In genomic region chr1:109620890-109621289, GRCh38 we compare ENCODE assay signal across 1 cellular context.
TF ChIP-seq lines count a peak whose summit lies in the region.

No MANE protein-coding gene starts in this region.

TF ChIP-seq in K562, 482 proteins besides CTCF, POLR2A, EP300 and RAD21 (continued from another document and continues in another):
- TF ChIP-seq HES1 (IDR thresholded peaks at IDR 0.05; ENCODE audit: low read depth): no peak
- TF ChIP-seq NR2C1 (IDR thresholded peaks at IDR 0.05): no peak
- no peak for TF ChIP-seq NR2C1 (tag; IDR thresholded peaks at IDR 0.05)
- no peak for TF ChIP-seq DEAF1 (CRISPR knock-in tag; IDR thresholded peaks at IDR 0.05)
- no peak for TF ChIP-seq ZNF76 (CRISPR knock-in tag; IDR thresholded peaks at IDR 0.05; ENCODE audit: borderline replicate concordance)
- TF ChIP-seq SREBF2 (CRISPR knock-in tag; IDR thresholded peaks at IDR 0.05): no peak
- TF ChIP-seq ZNF408 (CRISPR knock-in tag; IDR thresholded peaks at IDR 0.05; ENCODE audit: low read depth): no peak
- no peak for TF ChIP-seq SRSF9 (IDR thresholded peaks at IDR 0.05; ENCODE audit: borderline replicate concordance, low read depth, low read length)
- TF ChIP-seq ELK1 (CRISPR knock-in tag; IDR thresholded peaks at IDR 0.05): no peak
- no peak for TF ChIP-seq ZNF165 (CRISPR knock-in tag; IDR thresholded peaks at IDR 0.05; ENCODE audit: borderline replicate concordance)
- TF ChIP-seq ZNF41 (CRISPR knock-in tag; conservative IDR thresholded peaks at IDR 0.05): no peak
- TF ChIP-seq STAT5B (CRISPR knock-in tag; IDR thresholded peaks at IDR 0.05): no peak
- no peak for TF ChIP-seq ZNF561 (CRISPR knock-in tag; conservative IDR thresholded peaks at IDR 0.05)
- no peak for TF ChIP-seq ZKSCAN3 (CRISPR knock-in tag; IDR thresholded peaks at IDR 0.05)
- no peak for TF ChIP-seq E2F1 (CRISPR knock-in tag; IDR thresholded peaks at IDR 0.05)
- no peak for TF ChIP-seq KDM4B (IDR thresholded peaks at IDR 0.05; ENCODE audit: borderline replicate concordance in 2 of 2, low read depth in 1 of 2)
- no peak for TF ChIP-seq MCM7 (IDR thresholded peaks at IDR 0.05)
- TF ChIP-seq YBX1 (IDR thresholded peaks at IDR 0.05): no peak
- TF ChIP-seq ZKSCAN1 (IDR thresholded peaks at IDR 0.05; ENCODE audit: low read depth, low read length): no peak
- no peak for TF ChIP-seq STAT6 (CRISPR knock-in tag; IDR thresholded peaks at IDR 0.05)
- TF ChIP-seq ATF7 (IDR thresholded peaks at IDR 0.05): no peak
- TF ChIP-seq ZNF668 (CRISPR knock-in tag; IDR thresholded peaks at IDR 0.05): no peak
- TF ChIP-seq CC2D1A (IDR thresholded peaks at IDR 0.05): no peak
- peak; percentile 4; the same call in 1 of the 2 replicates for TF ChIP-seq NFIC (IDR thresholded peaks at IDR 0.05)
- no peak for TF ChIP-seq NR2C2 (CRISPR knock-in tag; IDR thresholded peaks at IDR 0.05)
- TF ChIP-seq NR2C2 (tag; IDR thresholded peaks at IDR 0.05): no peak
- no peak for TF ChIP-seq ZBTB8A (IDR thresholded peaks at IDR 0.05; ENCODE audit: partially characterized antibody)
- TF ChIP-seq PYGO2 (tag; IDR thresholded peaks at IDR 0.05): no peak
- TF ChIP-seq DMBX1 (CRISPR knock-in tag; IDR thresholded peaks at IDR 0.05; ENCODE audit: borderline replicate concordance): no peak
- TF ChIP-seq ZBTB5 (IDR thresholded peaks at IDR 0.05): no peak
- TF ChIP-seq BRCA1 (IDR thresholded peaks at IDR 0.05): no peak
- TF ChIP-seq BRCA1 (CRISPR knock-in tag; IDR thresholded peaks at IDR 0.05): no peak
- 0 out of 2 replicates have a peak, but pooled peaks have one; percentile 53 for TF ChIP-seq FOXP1 (CRISPR knock-in tag; IDR thresholded peaks at IDR 0.05)
- no peak for TF ChIP-seq NFATC3 (IDR thresholded peaks at IDR 0.05)
- TF ChIP-seq GABPB1 (CRISPR knock-in tag; IDR thresholded peaks at IDR 0.05): no peak
- peak; percentile 40; the same call in 1 of the 2 replicates for TF ChIP-seq ZBTB7A (IDR thresholded peaks at IDR 0.05; ENCODE audit: borderline replicate concordance, control insufficient read depth, low read depth, low read length)
- peak; percentile 48 for TF ChIP-seq E2F8 (IDR thresholded peaks at IDR 0.05; ENCODE audit: low read depth, partially characterized antibody)
- no peak for TF ChIP-seq TAL1 (IDR thresholded peaks at IDR 0.05)
- no peak for TF ChIP-seq MAFG (tag; conservative IDR thresholded peaks at IDR 0.05)
- peak in 1 of 2 experiments; percentile 36; a peak in 1 of 4 replicates for TF ChIP-seq MNT (conservative IDR thresholded peaks at IDR 0.05)
- no peak for TF ChIP-seq NR0B1 (IDR thresholded peaks at IDR 0.05; ENCODE audit: partially characterized antibody)
- peak; percentile 67 for TF ChIP-seq RBFOX2 (IDR thresholded peaks at IDR 0.05; ENCODE audit: low read depth, low read length)
- no peak for TF ChIP-seq NFE2 (IDR thresholded peaks at IDR 0.05; ENCODE audit: low read depth)
- TF ChIP-seq POLR2G (IDR thresholded peaks at IDR 0.05; ENCODE audit: low read depth, low read length): peak; percentile 67
- no peak for TF ChIP-seq MCM5 (IDR thresholded peaks at IDR 0.05; ENCODE audit: low read depth)
- TF ChIP-seq ZNF3 (CRISPR knock-in tag; IDR thresholded peaks at IDR 0.05): no peak
- TF ChIP-seq CBFA2T3 (IDR thresholded peaks at IDR 0.05): no peak
- TF ChIP-seq NR2F6 (CRISPR knock-in tag; IDR thresholded peaks at IDR 0.05): no peak
- TF ChIP-seq EHMT2 (IDR thresholded peaks at IDR 0.05): no peak
- peak in 1 of 2 experiments; percentile 43; a peak in 1 of 4 replicates for TF ChIP-seq HDAC1 (IDR thresholded peaks at IDR 0.05)
- no peak for TF ChIP-seq ZNF75A (CRISPR knock-in tag; IDR thresholded peaks at IDR 0.05)
- TF ChIP-seq NUFIP1 (IDR thresholded peaks at IDR 0.05; ENCODE audit: partially characterized antibody): no peak
- no peak for TF ChIP-seq ZNF644 (tag; IDR thresholded peaks at IDR 0.05; ENCODE audit: low read depth)
- TF ChIP-seq FIP1L1 (IDR thresholded peaks at IDR 0.05; ENCODE audit: low read depth, low read length, poor library complexity, severe bottlenecking): no peak
- TF ChIP-seq KLF13 (tag; IDR thresholded peaks at IDR 0.05; ENCODE audit: borderline replicate concordance, low read depth): no peak
- TF ChIP-seq PURB (CRISPR knock-in tag; IDR thresholded peaks at IDR 0.05; ENCODE audit: low read depth): no peak
- peak; percentile 53; the same call in 1 of the 2 replicates for TF ChIP-seq SPI1 (IDR thresholded peaks at IDR 0.05; ENCODE audit: borderline replicate concordance, low read depth, low read length)
- TF ChIP-seq ETV1 (tag; conservative IDR thresholded peaks at IDR 0.05; ENCODE audit: low read depth): peak; percentile 58
- TF ChIP-seq FOXJ2 (tag; IDR thresholded peaks at IDR 0.05): no peak
- no peak for TF ChIP-seq CBX2 (IDR thresholded peaks at IDR 0.05; ENCODE audit: insufficient read depth, low read length, poor library complexity, severe bottlenecking)
